ENCODE assay signal across 8 cellular contexts in the genomic region with DNA sequence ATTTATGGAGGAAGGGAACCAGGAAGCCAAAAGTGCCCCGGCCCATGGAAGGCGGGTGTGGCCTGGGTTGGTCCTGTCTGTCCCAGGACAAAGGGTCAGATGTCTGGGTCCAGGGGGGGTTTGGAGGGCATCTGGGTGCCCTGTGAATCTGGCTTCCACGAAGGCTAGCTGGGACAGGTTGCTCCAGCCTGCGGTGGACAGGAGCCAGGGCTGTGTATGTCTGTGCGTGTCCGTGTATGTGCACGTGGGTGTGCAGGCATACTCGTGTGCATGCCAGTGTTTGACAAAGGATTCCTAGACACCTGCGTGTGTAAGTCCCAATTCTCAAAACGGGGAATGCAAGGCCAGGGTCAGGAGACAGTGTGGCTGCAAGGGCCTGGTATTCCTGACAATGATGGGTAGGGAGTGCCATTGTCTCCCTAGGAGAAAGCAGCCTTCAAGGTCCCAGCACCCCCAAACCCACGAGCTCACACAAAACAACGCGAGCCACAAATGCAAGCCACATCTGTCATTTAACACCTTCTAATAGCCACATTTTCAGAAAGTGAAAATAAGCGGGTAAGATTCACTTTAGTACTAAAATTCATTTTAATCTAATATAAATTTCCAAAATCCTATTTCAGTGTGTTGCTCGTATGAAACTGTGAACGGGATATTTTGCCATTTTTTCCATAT.
A peak's percentile ranks its signal among the peaks of the same experiment; 100 is the strongest.
DNase-seq lines count a peak whose midpoint lies in the region; ATAC-seq lines count a peak whose summit lies in the region.

No MANE protein-coding gene starts in this region.

- H3K4me1 ChIP-seq in mucosa of rectum (ENCODE audit: control insufficient read depth in 2 of 2, insufficient read depth in 2 of 2, low read length in 2 of 2) = peaks cover 54 to 56% of the 10 kb centered on the region in 2 donors

- no peak for ATAC-seq in GM21360 (IDR thresholded peaks at IDR 0.05; ENCODE audit: unreplicated experiment)

- peaks cover 0 to 8% of the 10 kb centered on the region in 2 donors for H3K36me3 ChIP-seq in mucosa of rectum (ENCODE audit: control insufficient read depth in 2 of 2, insufficient read depth in 2 of 2, low read length in 2 of 2)

- H3K27ac ChIP-seq in mucosa of rectum (ENCODE audit: low read depth in 2 of 2, low read length in 2 of 2) = peak overlapping the region; percentile 95 to 98

- H3K4me3 ChIP-seq in mucosa of rectum (ENCODE audit: low read length in 2 of 2) = peak overlapping the region; percentile 78

- H3K9me3 ChIP-seq in mucosa of rectum (ENCODE audit: control insufficient read depth in 2 of 2, low read length in 2 of 2) = no peaks in the 10 kb centered on the region

- H3K27me3 ChIP-seq in mucosa of rectum (ENCODE audit: control insufficient read depth in 2 of 2, insufficient read depth in 2 of 2, low read length in 2 of 2) = no peaks in the 10 kb centered on the region

- peak overlapping the region in 1 of 2 donors; percentile 83 for H3K9ac ChIP-seq in mucosa of rectum (ENCODE audit: low read depth in 1 of 2, low read length in 2 of 2)

- DNase-seq in A172 (ENCODE audit: low spot score) = peak; percentile 21
- peak; percentile 70 for DNase-seq in LHCN-M2 (ENCODE audit: low read depth)
- peak; percentile 62 for DNase-seq in cerebellar cortex (ENCODE audit: low spot score)
- no peak for DNase-seq in ureter (ENCODE audit: low spot score)
- DNase-seq in GM03348 (ENCODE audit: low spot score) = no peak
- no peak for DNase-seq in GM19240 (ENCODE audit: insufficient read length, low spot score)

Comparison
In these comparisons a context has a peak if more than half of its experiments do, and no peak if none do; other contexts are left out.
1. DNase-seq: peak in A172 (single experiment), LHCN-M2 (single experiment) and cerebellar cortex (single experiment); none in ureter (single experiment), GM03348 (single experiment) and GM19240 (single experiment).